In the genomic region with DNA sequence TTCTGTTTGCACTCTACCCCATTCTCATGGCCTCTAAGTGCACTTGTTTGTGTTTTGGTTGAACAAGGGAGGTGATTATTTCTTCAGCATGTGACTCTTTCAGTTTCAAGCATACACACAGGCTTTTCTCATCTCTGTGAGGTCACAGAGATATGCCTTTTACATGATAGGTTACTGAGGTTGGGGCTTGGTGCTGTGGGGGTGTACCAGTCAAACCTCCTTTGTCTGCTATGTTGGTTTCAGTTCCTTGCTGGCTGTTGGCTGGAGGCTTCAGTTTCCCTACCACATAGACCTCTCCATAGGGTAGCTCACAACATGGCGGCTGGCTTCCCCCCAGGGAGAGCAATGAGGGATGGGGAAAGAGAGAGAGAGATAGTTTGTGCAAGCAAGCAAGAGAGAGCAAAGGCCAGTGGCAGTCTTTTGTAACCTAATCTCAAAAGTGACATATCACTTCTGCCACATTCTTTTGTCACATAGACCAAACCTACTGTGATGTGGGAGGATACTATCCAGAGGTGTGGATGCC, we compare ENCODE assay signal across 1 cellular context.
TF ChIP-seq lines count a peak whose summit lies in the region.

No MANE protein-coding gene starts in this region.

TF ChIP-seq in H1, 55 proteins besides CTCF, POLR2A, EP300 and RAD21:
- TF ChIP-seq, protein P1, sequence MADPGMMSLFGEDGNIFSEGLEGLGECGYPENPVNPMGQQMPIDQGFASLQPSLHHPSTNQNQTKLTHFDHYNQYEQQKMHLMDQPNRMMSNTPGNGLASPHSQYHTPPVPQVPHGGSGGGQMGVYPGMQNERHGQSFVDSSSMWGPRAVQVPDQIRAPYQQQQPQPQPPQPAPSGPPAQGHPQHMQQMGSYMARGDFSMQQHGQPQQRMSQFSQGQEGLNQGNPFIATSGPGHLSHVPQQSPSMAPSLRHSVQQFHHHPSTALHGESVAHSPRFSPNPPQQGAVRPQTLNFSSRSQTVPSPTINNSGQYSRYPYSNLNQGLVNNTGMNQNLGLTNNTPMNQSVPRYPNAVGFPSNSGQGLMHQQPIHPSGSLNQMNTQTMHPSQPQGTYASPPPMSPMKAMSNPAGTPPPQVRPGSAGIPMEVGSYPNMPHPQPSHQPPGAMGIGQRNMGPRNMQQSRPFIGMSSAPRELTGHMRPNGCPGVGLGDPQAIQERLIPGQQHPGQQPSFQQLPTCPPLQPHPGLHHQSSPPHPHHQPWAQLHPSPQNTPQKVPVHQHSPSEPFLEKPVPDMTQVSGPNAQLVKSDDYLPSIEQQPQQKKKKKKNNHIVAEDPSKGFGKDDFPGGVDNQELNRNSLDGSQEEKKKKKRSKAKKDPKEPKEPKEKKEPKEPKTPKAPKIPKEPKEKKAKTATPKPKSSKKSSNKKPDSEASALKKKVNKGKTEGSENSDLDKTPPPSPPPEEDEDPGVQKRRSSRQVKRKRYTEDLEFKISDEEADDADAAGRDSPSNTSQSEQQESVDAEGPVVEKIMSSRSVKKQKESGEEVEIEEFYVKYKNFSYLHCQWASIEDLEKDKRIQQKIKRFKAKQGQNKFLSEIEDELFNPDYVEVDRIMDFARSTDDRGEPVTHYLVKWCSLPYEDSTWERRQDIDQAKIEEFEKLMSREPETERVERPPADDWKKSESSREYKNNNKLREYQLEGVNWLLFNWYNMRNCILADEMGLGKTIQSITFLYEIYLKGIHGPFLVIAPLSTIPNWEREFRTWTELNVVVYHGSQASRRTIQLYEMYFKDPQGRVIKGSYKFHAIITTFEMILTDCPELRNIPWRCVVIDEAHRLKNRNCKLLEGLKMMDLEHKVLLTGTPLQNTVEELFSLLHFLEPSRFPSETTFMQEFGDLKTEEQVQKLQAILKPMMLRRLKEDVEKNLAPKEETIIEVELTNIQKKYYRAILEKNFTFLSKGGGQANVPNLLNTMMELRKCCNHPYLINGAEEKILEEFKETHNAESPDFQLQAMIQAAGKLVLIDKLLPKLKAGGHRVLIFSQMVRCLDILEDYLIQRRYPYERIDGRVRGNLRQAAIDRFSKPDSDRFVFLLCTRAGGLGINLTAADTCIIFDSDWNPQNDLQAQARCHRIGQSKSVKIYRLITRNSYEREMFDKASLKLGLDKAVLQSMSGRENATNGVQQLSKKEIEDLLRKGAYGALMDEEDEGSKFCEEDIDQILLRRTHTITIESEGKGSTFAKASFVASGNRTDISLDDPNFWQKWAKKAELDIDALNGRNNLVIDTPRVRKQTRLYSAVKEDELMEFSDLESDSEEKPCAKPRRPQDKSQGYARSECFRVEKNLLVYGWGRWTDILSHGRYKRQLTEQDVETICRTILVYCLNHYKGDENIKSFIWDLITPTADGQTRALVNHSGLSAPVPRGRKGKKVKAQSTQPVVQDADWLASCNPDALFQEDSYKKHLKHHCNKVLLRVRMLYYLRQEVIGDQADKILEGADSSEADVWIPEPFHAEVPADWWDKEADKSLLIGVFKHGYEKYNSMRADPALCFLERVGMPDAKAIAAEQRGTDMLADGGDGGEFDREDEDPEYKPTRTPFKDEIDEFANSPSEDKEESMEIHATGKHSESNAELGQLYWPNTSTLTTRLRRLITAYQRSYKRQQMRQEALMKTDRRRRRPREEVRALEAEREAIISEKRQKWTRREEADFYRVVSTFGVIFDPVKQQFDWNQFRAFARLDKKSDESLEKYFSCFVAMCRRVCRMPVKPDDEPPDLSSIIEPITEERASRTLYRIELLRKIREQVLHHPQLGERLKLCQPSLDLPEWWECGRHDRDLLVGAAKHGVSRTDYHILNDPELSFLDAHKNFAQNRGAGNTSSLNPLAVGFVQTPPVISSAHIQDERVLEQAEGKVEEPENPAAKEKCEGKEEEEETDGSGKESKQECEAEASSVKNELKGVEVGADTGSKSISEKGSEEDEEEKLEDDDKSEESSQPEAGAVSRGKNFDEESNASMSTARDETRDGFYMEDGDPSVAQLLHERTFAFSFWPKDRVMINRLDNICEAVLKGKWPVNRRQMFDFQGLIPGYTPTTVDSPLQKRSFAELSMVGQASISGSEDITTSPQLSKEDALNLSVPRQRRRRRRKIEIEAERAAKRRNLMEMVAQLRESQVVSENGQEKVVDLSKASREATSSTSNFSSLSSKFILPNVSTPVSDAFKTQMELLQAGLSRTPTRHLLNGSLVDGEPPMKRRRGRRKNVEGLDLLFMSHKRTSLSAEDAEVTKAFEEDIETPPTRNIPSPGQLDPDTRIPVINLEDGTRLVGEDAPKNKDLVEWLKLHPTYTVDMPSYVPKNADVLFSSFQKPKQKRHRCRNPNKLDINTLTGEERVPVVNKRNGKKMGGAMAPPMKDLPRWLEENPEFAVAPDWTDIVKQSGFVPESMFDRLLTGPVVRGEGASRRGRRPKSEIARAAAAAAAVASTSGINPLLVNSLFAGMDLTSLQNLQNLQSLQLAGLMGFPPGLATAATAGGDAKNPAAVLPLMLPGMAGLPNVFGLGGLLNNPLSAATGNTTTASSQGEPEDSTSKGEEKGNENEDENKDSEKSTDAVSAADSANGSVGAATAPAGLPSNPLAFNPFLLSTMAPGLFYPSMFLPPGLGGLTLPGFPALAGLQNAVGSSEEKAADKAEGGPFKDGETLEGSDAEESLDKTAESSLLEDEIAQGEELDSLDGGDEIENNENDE (IDR thresholded peaks at IDR 0.05; ENCODE audit: insufficient replicate concordance, low read length): no peak
- TF ChIP-seq ASH2L (IDR thresholded peaks at IDR 0.05; ENCODE audit: low read length): no peak
- no peak for TF ChIP-seq TCF12 (IDR thresholded peaks at IDR 0.05; ENCODE audit: low read depth, low read length)
- no peak for TF ChIP-seq KDM5A (IDR thresholded peaks at IDR 0.05; ENCODE audit: low read length)
- no peak for TF ChIP-seq POU5F1 (IDR thresholded peaks at IDR 0.05; ENCODE audit: low read depth, low read length)
- TF ChIP-seq SIX5 (IDR thresholded peaks at IDR 0.05; ENCODE audit: low read depth, low read length): no peak
- TF ChIP-seq, protein P2, sequence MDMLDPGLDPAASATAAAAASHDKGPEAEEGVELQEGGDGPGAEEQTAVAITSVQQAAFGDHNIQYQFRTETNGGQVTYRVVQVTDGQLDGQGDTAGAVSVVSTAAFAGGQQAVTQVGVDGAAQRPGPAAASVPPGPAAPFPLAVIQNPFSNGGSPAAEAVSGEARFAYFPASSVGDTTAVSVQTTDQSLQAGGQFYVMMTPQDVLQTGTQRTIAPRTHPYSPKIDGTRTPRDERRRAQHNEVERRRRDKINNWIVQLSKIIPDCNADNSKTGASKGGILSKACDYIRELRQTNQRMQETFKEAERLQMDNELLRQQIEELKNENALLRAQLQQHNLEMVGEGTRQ (IDR thresholded peaks at IDR 0.05; ENCODE audit: low read length): no peak
- TF ChIP-seq TAF1 (IDR thresholded peaks at IDR 0.05; ENCODE audit: low read depth, low read length): no peak
- no peak for TF ChIP-seq RXRA (IDR thresholded peaks at IDR 0.05; ENCODE audit: insufficient read depth, low read depth, low read length)
- TF ChIP-seq SAP30 (IDR thresholded peaks at IDR 0.05; ENCODE audit: insufficient read depth, insufficient replicate concordance, low read length): no peak
- TF ChIP-seq GABPA (IDR thresholded peaks at IDR 0.05; ENCODE audit: borderline replicate concordance, insufficient read depth, low read length): no peak
- TF ChIP-seq RBBP5 (IDR thresholded peaks at IDR 0.05; ENCODE audit: borderline replicate concordance, low read depth, low read length): no peak
- no peak for TF ChIP-seq CREB1 (IDR thresholded peaks at IDR 0.05)
- TF ChIP-seq CHD2 (IDR thresholded peaks at IDR 0.05; ENCODE audit: low read length): no peak
